10 cellular contexts compared by ENCODE assay signal in the genomic region with DNA sequence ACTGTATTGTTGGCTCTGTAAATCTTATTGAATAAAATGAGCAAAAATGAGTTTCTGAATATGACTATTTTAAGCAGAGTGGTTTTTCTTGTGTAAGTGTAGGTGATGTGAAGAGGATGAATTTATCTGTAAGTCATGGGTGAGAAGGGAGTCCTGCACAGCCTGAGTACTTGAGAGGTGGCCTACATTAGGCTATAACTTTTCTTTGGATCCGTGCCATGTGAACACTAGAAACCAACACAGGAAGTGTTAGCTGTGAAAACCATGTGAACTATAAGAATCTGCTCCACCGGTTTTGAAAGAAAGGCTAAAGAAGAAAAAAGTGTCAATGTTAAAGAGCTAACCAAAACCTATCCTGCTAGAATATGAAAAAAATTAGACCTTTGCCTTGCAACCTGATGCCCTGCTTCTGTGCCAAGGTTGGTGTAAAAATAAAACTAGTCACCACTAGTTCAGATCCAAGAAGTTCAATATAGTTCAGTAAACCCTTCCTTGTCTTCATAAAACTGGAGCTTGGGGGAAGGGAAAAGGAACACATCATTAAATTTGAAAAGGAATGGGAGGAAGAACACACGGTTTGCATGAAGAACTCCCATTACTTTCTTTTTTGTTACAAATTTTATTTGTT. TPM values are rescaled to one million over a fixed set of nuclear protein-coding genes. Genes with fewer than 3 reads are reported as not detected.
DNase-seq lines count a peak whose midpoint lies in the region; ATAC-seq and TF ChIP-seq lines count a peak whose summit lies in the region.
"Had no signal": no experiment of that assay in that cellular context is flagged by ENCODE, and none has a peak within 500 bp of the region (broad histone marks: within the 10 kb centered on the region; RNA-seq: fewer than 3 reads in every experiment).

No MANE protein-coding gene starts in this region.

- H3K36me3 Mint-ChIP-seq in MCF 10A (ENCODE audit: insufficient read depth, unreplicated experiment): peaks cover 3% of the 10 kb centered on the region

- 24 to 29% methylated on average over 3 of the region's 3 CpGs for WGBS in upper lobe of left lung, 2 donors

- TF ChIP-seq RAD21 in Ishikawa (IDR thresholded peaks at IDR 0.05; ENCODE audit: low read depth): no peak

- no peak for TF ChIP-seq CTCF in MCF 10A (IDR thresholded peaks at IDR 0.05; ENCODE audit: unreplicated experiment)
- no peak for TF ChIP-seq CTCF in breast epithelium (IDR thresholded peaks at IDR 0.05)
- TF ChIP-seq CTCF in choroid plexus epithelial cell (conservative IDR thresholded peaks at IDR 0.05; ENCODE audit: low read depth, low read length): no peak
- TF ChIP-seq CTCF in upper lobe of left lung (IDR thresholded peaks at IDR 0.05): no peak

- H3K4me1 ChIP-seq in breast epithelium (peaks cover 0 to 16% of the 10 kb centered on the region in 2 donors), upper lobe of left lung (peaks cover 12 to 31% (median 25%) of the 10 kb centered on the region in 4 donors)

- no peak; the same call in 1 of the 2 replicates for TF ChIP-seq EP300 in Ishikawa (IDR thresholded peaks at IDR 0.05; ENCODE audit: borderline replicate concordance)
- TF ChIP-seq EP300 in upper lobe of left lung (IDR thresholded peaks at IDR 0.05): no peak

- H3K4me3 ChIP-seq in breast epithelium: no peak overlapping the region
- H3K4me3 ChIP-seq in choroid plexus epithelial cell (ENCODE audit: low read depth, low read length): no peak overlapping the region
- no peak overlapping the region for H3K4me3 ChIP-seq in upper lobe of left lung

- H3K9me3 Mint-ChIP-seq in MCF 10A (ENCODE audit: unreplicated experiment): no peaks in the 10 kb centered on the region
- H3K9me3 Mint-ChIP-seq in stimulated activated naive CD8-positive, alpha-beta T cell treated with anti-CD3 and anti-CD28 coated beads, Interleukin-15, amount 100 ng/mL, for 72 hours: peaks cover 4 to 6% of the 10 kb centered on the region in 2 donors

- H3K27me3 ChIP-seq in breast epithelium (no peaks in the 10 kb centered on the region), upper lobe of left lung (no peaks in the 10 kb centered on the region)

- no peak overlapping the region for H3K27ac Mint-ChIP-seq in MCF 10A (ENCODE audit: low read depth, unreplicated experiment)
- H3K27ac Mint-ChIP-seq in stimulated activated naive CD8-positive, alpha-beta T cell treated with anti-CD3 and anti-CD28 coated beads, Interleukin-15, amount 100 ng/mL, for 72 hours: no peak overlapping the region

- no peaks in the 10 kb centered on the region for H3K27me3 Mint-ChIP-seq in MCF 10A (ENCODE audit: insufficient read depth, unreplicated experiment)
- no peaks in the 10 kb centered on the region for H3K27me3 Mint-ChIP-seq in stimulated activated naive CD8-positive, alpha-beta T cell treated with anti-CD3 and anti-CD28 coated beads, Interleukin-15, amount 100 ng/mL, for 72 hours

- ATAC-seq in stimulated activated naive CD8-positive, alpha-beta T cell treated with anti-CD3 and anti-CD28 coated beads, Interleukin-15, amount 100 ng/mL, for 72 hours: peak; percentile 51
- ATAC-seq in upper lobe of left lung (ENCODE audit: low FRiP score in 2 of 2): no peak

- H3K36me3 ChIP-seq in breast epithelium (no peaks in the 10 kb centered on the region), upper lobe of left lung (no peaks in the 10 kb centered on the region)

- intact Hi-C loops in MCF 10A (cut with micrococcal nuclease): no loop called here
- intact Hi-C loops in breast epithelium (cut with DNase I; ENCODE audit: low total_unique reads): no loop called here

- no peak overlapping the region for H3K27ac ChIP-seq in breast epithelium
- no peak overlapping the region for H3K27ac ChIP-seq in upper lobe of left lung

- POLR2A ChIA-PET in MCF 10A (lab: Yijun Ruan, JAX): interaction anchor here (1.5 kb wide), 1 partner anchor 9 kb away, joined by 3 read pairs; no protein-coding TSS in a partner anchor

- DNase-seq in MCF 10A (ENCODE audit: unreplicated experiment) (peak; percentile 38), breast epithelium (ENCODE audit: low spot score in 2 of 2) (no peak), choroid plexus epithelial cell (ENCODE audit: low read depth) (peak; percentile 88), cerebellum (ENCODE audit: low spot score) (no peak), upper lobe of left lung (no peak), NCI-H2107 (lab: John Stamatoyannopoulos, UW) (no peak)
- DNase-seq in stimulated activated naive CD8-positive, alpha-beta T cell treated with anti-CD3 and anti-CD28 coated beads, Interleukin-15, amount 100 ng/mL, for 72 hours: no peak
- DNase-seq: effector CD8-positive, alpha-beta T cell; NCI-H1092 treated with DMSO at 0.1 percent for 48 hours had no signal

- peaks cover 52% of the 10 kb centered on the region for H3K4me1 Mint-ChIP-seq in MCF 10A (ENCODE audit: insufficient read depth, unreplicated experiment)
- peaks cover 48% of the 10 kb centered on the region for H3K4me1 Mint-ChIP-seq in stimulated activated naive CD8-positive, alpha-beta T cell treated with anti-CD3 and anti-CD28 coated beads, Interleukin-15, amount 100 ng/mL, for 72 hours

- CTCF ChIA-PET in MCF 10A (lab: Yijun Ruan, JAX): interaction anchor here (0.5 to 2.5 kb wide), 9 partner anchors 20 to 568 kb away, joined by 3 to 9 read pairs (median 5); no protein-coding TSS in a partner anchor

- H3K9me3 ChIP-seq in breast epithelium (no peaks in the 10 kb centered on the region), upper lobe of left lung (no peaks in the 10 kb centered on the region)

- no peak overlapping the region for H3K4me3 Mint-ChIP-seq in MCF 10A (ENCODE audit: unreplicated experiment)
- H3K4me3 Mint-ChIP-seq in stimulated activated naive CD8-positive, alpha-beta T cell treated with anti-CD3 and anti-CD28 coated beads, Interleukin-15, amount 100 ng/mL, for 72 hours: peak overlapping the region in 1 of 2 donors; percentile 21

- BruUV-seq in MCF 10A (replicated peaks; lab: Mats Ljungman, UMichigan): no TSS peak

- no peak for TF ChIP-seq POLR2A in breast epithelium (IDR thresholded peaks at IDR 0.05)
- no peak for TF ChIP-seq POLR2A in upper lobe of left lung (IDR thresholded peaks at IDR 0.05)

TF ChIP-seq in Ishikawa, 13 proteins besides CTCF, POLR2A, EP300 and RAD21:
- TF ChIP-seq YY1 (IDR thresholded peaks at IDR 0.05; ENCODE audit: low read depth) (no peak), ZBTB7A (IDR thresholded peaks at IDR 0.05; ENCODE audit: low read depth) (no peak), EGR1 (IDR thresholded peaks at IDR 0.05) (no peak), FOXM1 (IDR thresholded peaks at IDR 0.05; ENCODE audit: borderline replicate concordance, low read depth) (no peak), TAF1 (IDR thresholded peaks at IDR 0.05; ENCODE audit: low read depth) (no peak), NFIC (IDR thresholded peaks at IDR 0.05) (peak; percentile 74), CREB1 (IDR thresholded peaks at IDR 0.05; ENCODE audit: low read depth) (no peak)
- TF ChIP-seq, protein P1, sequence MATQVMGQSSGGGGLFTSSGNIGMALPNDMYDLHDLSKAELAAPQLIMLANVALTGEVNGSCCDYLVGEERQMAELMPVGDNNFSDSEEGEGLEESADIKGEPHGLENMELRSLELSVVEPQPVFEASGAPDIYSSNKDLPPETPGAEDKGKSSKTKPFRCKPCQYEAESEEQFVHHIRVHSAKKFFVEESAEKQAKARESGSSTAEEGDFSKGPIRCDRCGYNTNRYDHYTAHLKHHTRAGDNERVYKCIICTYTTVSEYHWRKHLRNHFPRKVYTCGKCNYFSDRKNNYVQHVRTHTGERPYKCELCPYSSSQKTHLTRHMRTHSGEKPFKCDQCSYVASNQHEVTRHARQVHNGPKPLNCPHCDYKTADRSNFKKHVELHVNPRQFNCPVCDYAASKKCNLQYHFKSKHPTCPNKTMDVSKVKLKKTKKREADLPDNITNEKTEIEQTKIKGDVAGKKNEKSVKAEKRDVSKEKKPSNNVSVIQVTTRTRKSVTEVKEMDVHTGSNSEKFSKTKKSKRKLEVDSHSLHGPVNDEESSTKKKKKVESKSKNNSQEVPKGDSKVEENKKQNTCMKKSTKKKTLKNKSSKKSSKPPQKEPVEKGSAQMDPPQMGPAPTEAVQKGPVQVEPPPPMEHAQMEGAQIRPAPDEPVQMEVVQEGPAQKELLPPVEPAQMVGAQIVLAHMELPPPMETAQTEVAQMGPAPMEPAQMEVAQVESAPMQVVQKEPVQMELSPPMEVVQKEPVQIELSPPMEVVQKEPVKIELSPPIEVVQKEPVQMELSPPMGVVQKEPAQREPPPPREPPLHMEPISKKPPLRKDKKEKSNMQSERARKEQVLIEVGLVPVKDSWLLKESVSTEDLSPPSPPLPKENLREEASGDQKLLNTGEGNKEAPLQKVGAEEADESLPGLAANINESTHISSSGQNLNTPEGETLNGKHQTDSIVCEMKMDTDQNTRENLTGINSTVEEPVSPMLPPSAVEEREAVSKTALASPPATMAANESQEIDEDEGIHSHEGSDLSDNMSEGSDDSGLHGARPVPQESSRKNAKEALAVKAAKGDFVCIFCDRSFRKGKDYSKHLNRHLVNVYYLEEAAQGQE (IDR thresholded peaks at IDR 0.05; ENCODE audit: low read depth): no peak
- TF ChIP-seq, protein P2, sequence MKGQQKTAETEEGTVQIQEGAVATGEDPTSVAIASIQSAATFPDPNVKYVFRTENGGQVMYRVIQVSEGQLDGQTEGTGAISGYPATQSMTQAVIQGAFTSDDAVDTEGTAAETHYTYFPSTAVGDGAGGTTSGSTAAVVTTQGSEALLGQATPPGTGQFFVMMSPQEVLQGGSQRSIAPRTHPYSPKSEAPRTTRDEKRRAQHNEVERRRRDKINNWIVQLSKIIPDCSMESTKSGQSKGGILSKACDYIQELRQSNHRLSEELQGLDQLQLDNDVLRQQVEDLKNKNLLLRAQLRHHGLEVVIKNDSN (IDR thresholded peaks at IDR 0.05): no peak
- TF ChIP-seq, protein P3, sequence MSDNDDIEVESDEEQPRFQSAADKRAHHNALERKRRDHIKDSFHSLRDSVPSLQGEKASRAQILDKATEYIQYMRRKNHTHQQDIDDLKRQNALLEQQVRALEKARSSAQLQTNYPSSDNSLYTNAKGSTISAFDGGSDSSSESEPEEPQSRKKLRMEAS (IDR thresholded peaks at IDR 0.05): peak; percentile 50; the same call in 1 of the 2 replicates

RNA-seq across cellular contexts. Expression of gene PLCB1, which starts 21.3 kb away (rescaled TPM):
- total RNA-seq in MCF 10A (2022) (5.9 and 8.2 TPM in 2 replicates), breast epithelium (100 to 1,000 TPM in 1 of 3 donors, 10 to 100 TPM in 2; 12.2 to 106 (median 30.5) TPM), cerebellum (54.5 TPM), upper lobe of left lung (10 to 100 TPM in 3 of 6 donors, 1 to 10 TPM in 3; 4.8 to 26.2 (median 10.7) TPM)

Comparison
In these comparisons a context has a peak if more than half of its experiments do, and no peak if none do; other contexts are left out.
1. DNase-seq: peak in MCF 10A (single experiment) and choroid plexus epithelial cell (single experiment); none in breast epithelium (0 of 2), stimulated activated naive CD8-positive, alpha-beta T cell treated with anti-CD3 and anti-CD28 coated beads, Interleukin-15, amount 100 ng/mL, for 72 hours (0 of 2), cerebellum (single experiment), upper lobe of left lung (0 of 2) and NCI-H2107 (single experiment).